8 cellular contexts compared by ENCODE assay signal in the genomic region with DNA sequence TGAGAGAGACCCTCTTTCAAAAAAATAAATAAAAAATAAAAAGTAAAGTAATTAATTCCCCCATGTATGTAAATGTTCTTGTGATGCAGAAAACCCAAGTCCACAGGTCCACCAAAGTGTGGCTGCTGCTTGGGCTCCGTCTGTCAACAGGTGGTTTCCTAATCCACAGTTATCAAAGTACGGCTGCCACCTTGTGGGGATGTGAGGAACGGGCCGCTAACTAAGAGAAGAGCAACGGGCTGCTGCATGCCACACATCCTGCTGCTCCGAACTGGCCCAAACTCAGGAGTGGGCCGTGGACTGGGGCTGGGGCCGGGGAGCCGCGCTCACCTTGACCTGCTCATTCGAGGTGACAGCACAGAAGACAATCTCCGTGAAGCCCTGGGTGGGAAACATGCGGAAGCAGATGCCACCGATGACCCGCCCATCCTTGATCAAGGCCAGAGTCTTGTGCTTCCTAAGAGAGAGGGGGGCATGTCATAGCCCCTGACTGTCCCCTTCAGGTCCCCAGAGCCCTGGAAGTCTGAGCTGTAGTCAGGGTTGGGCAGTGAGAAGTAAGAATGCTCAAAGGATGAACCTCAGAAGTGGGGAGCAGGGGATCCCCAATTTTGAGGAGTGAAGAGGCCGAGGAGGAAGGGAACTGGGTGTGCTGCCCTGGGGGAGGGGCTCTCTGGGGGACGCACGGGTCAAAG. TPM values are rescaled to one million over a fixed set of nuclear protein-coding genes. Genes with fewer than 3 reads are reported as not detected.
DNase-seq lines count a peak whose midpoint lies in the region; ATAC-seq and TF ChIP-seq lines count a peak whose summit lies in the region.

No MANE protein-coding gene starts in this region.

- peak; percentile 21 for DNase-seq in GDM1 (lab: John Stamatoyannopoulos, UW)
- peak; percentile 58 for DNase-seq in NCI-H1105 treated with DMSO at 0.1 percent for 48 hours (lab: John Stamatoyannopoulos, UW)
- peak; percentile 67 for DNase-seq in SKM-1 (lab: John Stamatoyannopoulos, UW; ENCODE audit: unreplicated experiment)
- peak; percentile 93 for DNase-seq in activated naive CD4-positive, alpha-beta T cell treated with anti-CD3 and anti-CD28 coated beads for 36 hours
- DNase-seq in globus pallidus (ENCODE audit: low spot score) = peak; percentile 57
- DNase-seq in pons (ENCODE audit: low spot score) = peak; percentile 83
- peak; percentile 82 to 83 for DNase-seq in upper lobe of left lung

- no peak overlapping the region for H3K4me3 Mint-ChIP-seq in activated naive CD4-positive, alpha-beta T cell treated with anti-CD3 and anti-CD28 coated beads for 36 hours

- H3K4me3 ChIP-seq in upper lobe of left lung = no peak overlapping the region

- TF ChIP-seq POLR2A in upper lobe of left lung (IDR thresholded peaks at IDR 0.05) = no peak

- H3K27ac ChIP-seq in upper lobe of left lung = peak overlapping the region in 1 of 4 donors; percentile 50

- TF ChIP-seq CTCF in upper lobe of left lung (IDR thresholded peaks at IDR 0.05) = peak; percentile 80 to 92 (median 87)

- WGBS in upper lobe of left lung, 2 donors = 33 to 43% methylated on average over 18 of the region's 18 CpGs

- peaks cover 40% of the 10 kb centered on the region for H3K36me3 Mint-ChIP-seq in activated naive CD4-positive, alpha-beta T cell treated with anti-CD3 and anti-CD28 coated beads for 36 hours (ENCODE audit: low read depth)

- CTCF ChIA-PET in activated naive CD4-positive, alpha-beta T cell treated with anti-CD3 and anti-CD28 coated beads for 36 hours (lab: Charles Lee) = interaction anchor here (0.6 to 5.6 kb wide), 12 partner anchors 13 to 1617 kb away, joined by 3 to 38 read pairs (median 4); a partner anchor contains a TSS

- peaks cover 36% of the 10 kb centered on the region for H3K4me1 Mint-ChIP-seq in activated naive CD4-positive, alpha-beta T cell treated with anti-CD3 and anti-CD28 coated beads for 36 hours (ENCODE audit: low read depth)

- H3K9me3 ChIP-seq in upper lobe of left lung = no peaks in the 10 kb centered on the region

- peaks cover 22 to 36% (median 24%) of the 10 kb centered on the region in 4 donors for H3K4me1 ChIP-seq in upper lobe of left lung

- H3K9me3 Mint-ChIP-seq in activated naive CD4-positive, alpha-beta T cell treated with anti-CD3 and anti-CD28 coated beads for 36 hours = no peaks in the 10 kb centered on the region

- no peak for TF ChIP-seq EP300 in upper lobe of left lung (IDR thresholded peaks at IDR 0.05)

- intact Hi-C loops in activated naive CD4-positive, alpha-beta T cell treated with anti-CD3 and anti-CD28 coated beads for 36 hours (cut with micrococcal nuclease) = loop anchor here (1.0 to 10.0 kb wide), 6 partner anchors 50 to 408 kb away; a partner anchor contains a TSS

- H3K27me3 Mint-ChIP-seq in activated naive CD4-positive, alpha-beta T cell treated with anti-CD3 and anti-CD28 coated beads for 36 hours (ENCODE audit: low read depth) = no peaks in the 10 kb centered on the region

- peaks cover 0 to 38% (median 3%) of the 10 kb centered on the region in 4 donors for H3K36me3 ChIP-seq in upper lobe of left lung

- H3K27ac Mint-ChIP-seq in activated naive CD4-positive, alpha-beta T cell treated with anti-CD3 and anti-CD28 coated beads for 36 hours = no peak overlapping the region

- ATAC-seq in upper lobe of left lung (ENCODE audit: low FRiP score in 2 of 2) (peak; percentile 32 to 51), HG02884 (IDR thresholded peaks at IDR 0.05; ENCODE audit: unreplicated experiment) (no peak)

- no peaks in the 10 kb centered on the region for H3K27me3 ChIP-seq in upper lobe of left lung

RNA-seq across cellular contexts. Expression of a gene that starts 4.3 kb away (rescaled TPM):
- 10 to 100 TPM; 57.3 to 59.0 TPM for total RNA-seq in activated naive CD4-positive, alpha-beta T cell treated with anti-CD3 and anti-CD28 coated beads for 36 hours
- 100 to 1,000 TPM in 1 of 6 donors, 10 to 100 TPM in 5; 17.0 to 116 (median 32.5) TPM for total RNA-seq in upper lobe of left lung

RNA-seq across cellular contexts. Expression of a gene that starts 4.3 kb away (rescaled TPM):
- total RNA-seq in activated naive CD4-positive, alpha-beta T cell treated with anti-CD3 and anti-CD28 coated beads for 36 hours = 10 to 100 TPM; 44.4 to 46.3 TPM
- total RNA-seq in upper lobe of left lung = 10 to 100 TPM; 15.8 to 56.6 (median 32.6) TPM

RNA-seq across cellular contexts. Expression of a gene that starts 5.8 kb away (rescaled TPM):
- not detected for total RNA-seq in activated naive CD4-positive, alpha-beta T cell treated with anti-CD3 and anti-CD28 coated beads for 36 hours
- total RNA-seq in upper lobe of left lung = 1 to 10 TPM in 1 of 6 donors, under 1 TPM in 1, not detected in 4; 0.15 to 1.0 TPM

RNA-seq across cellular contexts. Expression of a gene that starts 18.6 kb away (rescaled TPM):
- total RNA-seq in activated naive CD4-positive, alpha-beta T cell treated with anti-CD3 and anti-CD28 coated beads for 36 hours = under 1 TPM; 0.36 to 0.77 TPM
- total RNA-seq in upper lobe of left lung = 1 to 10 TPM in 2 of 6 donors, under 1 TPM in 4; 0.30 to 2.1 (median 0.44) TPM

RNA-seq across cellular contexts. Expression of a gene that starts 37.9 kb away (rescaled TPM):
- total RNA-seq in activated naive CD4-positive, alpha-beta T cell treated with anti-CD3 and anti-CD28 coated beads for 36 hours = 10 to 100 TPM; 32.5 to 36.6 TPM
- total RNA-seq in upper lobe of left lung = 100 to 1,000 TPM in 3 of 6 donors, 10 to 100 TPM in 3; 57.6 to 183 (median 133) TPM

Comparison
In these comparisons a context has a peak if more than half of its experiments do, and no peak if none do; other contexts are left out.
1. DNase-seq: peak in every context shown above with its lines; median percentile 93 in activated naive CD4-positive, alpha-beta T cell treated with anti-CD3 and anti-CD28 coated beads for 36 hours; 83 in pons; 82 in upper lobe of left lung; 67 in SKM-1; 58 in NCI-H1105 treated with DMSO at 0.1 percent for 48 hours; 57 in globus pallidus; 21 in GDM1.